ENCODE assay signal across 24 cellular contexts in genomic region chr11:37942081-37942480, GRCh38.
A peak's percentile ranks its signal among the peaks of the same experiment; 100 is the strongest.
DNase-seq lines count a peak whose midpoint lies in the region; ATAC-seq, FAIRE-seq and TF ChIP-seq lines count a peak whose summit lies in the region.
"Had no signal": no experiment of that assay in that cellular context is flagged by ENCODE, and none has a peak within 500 bp of the region (broad histone marks: within the 10 kb centered on the region; RNA-seq: fewer than 3 reads in every experiment).

No MANE protein-coding gene starts in this region.

- intact Hi-C loops in MCF 10A (cut with micrococcal nuclease) (no loop called here), breast epithelium (cut with DNase I; ENCODE audit: low total_unique reads) (no loop called here), pancreas (cut with DNase I) (loop anchor here in 1 of 3 donors (10.0 kb wide), 1 partner anchor 853 kb away; no protein-coding TSS in a partner anchor)

- no peak for TF ChIP-seq POLR2A in breast epithelium (IDR thresholded peaks at IDR 0.05)

- DNase-seq in MCF 10A (ENCODE audit: unreplicated experiment) (peak; percentile 8), breast epithelium (ENCODE audit: low spot score in 2 of 2) (no peak), astrocyte of the spinal cord (ENCODE audit: low read depth, low spot score) (peak; percentile 38), fibroblast of lung (ENCODE audit: low read depth in 2 of 2) (peak; percentile 8 to 30), NCI-H2171 treated with DMSO at 0.1 percent for 48 hours (lab: John Stamatoyannopoulos, UW) (no peak), NCI-H345 treated with DMSO at 0.1 percent for 48 hours (lab: John Stamatoyannopoulos, UW; ENCODE audit: unreplicated experiment) (no peak), pancreas (no peak)
- no peak for DNase-seq in activated CD4-positive, alpha-beta T cell treated with anti-CD3 and anti-CD28 coated beads for 4 hours
- DNase-seq: BE2C, DMS153, DND-41, GM23248, MV-4-11, NCI-H1105, NCI-H1436 treated with DMSO at 0.1 percent for 48 hours, NCI-H187 treated with DMSO at 0.1 percent for 48 hours, NCI-H446, NCI-H524 treated with DMSO at 0.1 percent for 48 hours, NCI-H774, SK-N-SH had no signal

- no peak for ATAC-seq in pancreas

- H3K36me3 ChIP-seq in breast epithelium (no peaks in the 10 kb centered on the region), fibroblast of lung (ENCODE audit: control insufficient read depth, insufficient read depth, low read length) (no peaks in the 10 kb centered on the region), pancreas (no peaks in the 10 kb centered on the region)
- H3K36me3 ChIP-seq: BE2C, HAP-1 had no signal

- no peaks in the 10 kb centered on the region for H3K4me1 Mint-ChIP-seq in MCF 10A (ENCODE audit: insufficient read depth, unreplicated experiment)

- H3K9me3 Mint-ChIP-seq in MCF 10A (ENCODE audit: unreplicated experiment) = no peaks in the 10 kb centered on the region

- no peak overlapping the region for H3K9ac ChIP-seq in fibroblast of lung (ENCODE audit: insufficient read depth, low read length)
- H3K9ac ChIP-seq: GM23248, SK-N-SH had no signal

- H3K4me3 Mint-ChIP-seq in MCF 10A (ENCODE audit: unreplicated experiment) = no peak overlapping the region

- peaks cover 0 to 6% of the 10 kb centered on the region in 2 donors for H3K9me3 ChIP-seq in breast epithelium
- H3K9me3 ChIP-seq in fibroblast of lung (ENCODE audit: control insufficient read depth, insufficient read depth, low read depth, low read length) = no peaks in the 10 kb centered on the region
- no peaks in the 10 kb centered on the region for H3K9me3 ChIP-seq in pancreas
- H3K9me3 ChIP-seq: BE2C, HAP-1 had no signal

- no TSS peak for BruUV-seq in MCF 10A (replicated peaks; lab: Mats Ljungman, UMichigan)

- H2AFZ ChIP-seq in fibroblast of lung (ENCODE audit: low read length) = no peak overlapping the region
- H2AFZ ChIP-seq: GM23248 had no signal

- POLR2A ChIA-PET in MCF 10A (lab: Yijun Ruan, JAX) = no interaction called here

- H3K27ac Mint-ChIP-seq in MCF 10A (ENCODE audit: low read depth, unreplicated experiment) = no peak overlapping the region

- H3K27me3 Mint-ChIP-seq in MCF 10A (ENCODE audit: insufficient read depth, unreplicated experiment) = no peaks in the 10 kb centered on the region

- TF ChIP-seq CTCF in MCF 10A (IDR thresholded peaks at IDR 0.05; ENCODE audit: unreplicated experiment) = no peak
- TF ChIP-seq CTCF in breast epithelium (IDR thresholded peaks at IDR 0.05) = no peak
- TF ChIP-seq CTCF in astrocyte of the spinal cord (IDR thresholded peaks at IDR 0.05; ENCODE audit: low read depth, low read length) = no peak
- no peak for TF ChIP-seq CTCF in fibroblast of lung (conservative IDR thresholded peaks at IDR 0.05 in 1 of 2, IDR thresholded peaks at IDR 0.05 in 1 of 2; ENCODE audit: low read depth in 1 of 2, low read length in 2 of 2)
- no peak for TF ChIP-seq CTCF in pancreas (IDR thresholded peaks at IDR 0.05)

- no peaks in the 10 kb centered on the region for H3K27me3 ChIP-seq in breast epithelium
- no peaks in the 10 kb centered on the region for H3K27me3 ChIP-seq in fibroblast of lung (ENCODE audit: control insufficient read depth, insufficient read depth, low read length)
- no peaks in the 10 kb centered on the region for H3K27me3 ChIP-seq in pancreas
- H3K27me3 ChIP-seq: BE2C had no signal

- H3K27ac ChIP-seq in breast epithelium = no peak overlapping the region
- no peak overlapping the region for H3K27ac ChIP-seq in fibroblast of lung (ENCODE audit: insufficient read depth, low read length)
- H3K27ac ChIP-seq in pancreas = no peak overlapping the region
- H3K27ac ChIP-seq: 22Rv1, GM23248, HL-60 had no signal

- no peaks in the 10 kb centered on the region for H3K36me3 Mint-ChIP-seq in MCF 10A (ENCODE audit: insufficient read depth, unreplicated experiment)

- H3K4me3 ChIP-seq in breast epithelium (no peak overlapping the region), astrocyte of the spinal cord (ENCODE audit: low read depth, low read length) (no peak overlapping the region), fibroblast of lung (replicated peaks in 1 of 4; ENCODE audit: control extremely low read depth in 1 of 4, insufficient read depth in 1 of 4, low read depth in 3 of 4, low read length in 4 of 4) (no peak overlapping the region), pancreas (no peak overlapping the region)
- H3K4me3 ChIP-seq: GM23248, HAP-1 had no signal

- no peak for FAIRE-seq in pancreas (lab: Jason Lieb, UNC)
- FAIRE-seq: GM18507 had no signal

- no peaks in the 10 kb centered on the region for H3K79me2 ChIP-seq in fibroblast of lung (ENCODE audit: control insufficient read depth, insufficient read depth, low read length)

- no peaks in the 10 kb centered on the region for H3K4me1 ChIP-seq in breast epithelium
- no peaks in the 10 kb centered on the region for H3K4me1 ChIP-seq in fibroblast of lung (ENCODE audit: control insufficient read depth, extremely low read depth, insufficient read depth, low read length)
- H3K4me1 ChIP-seq in pancreas = no peaks in the 10 kb centered on the region
- H3K4me1 ChIP-seq: BE2C, HAP-1 had no signal

- no peaks in the 10 kb centered on the region for H4K20me1 ChIP-seq in fibroblast of lung (ENCODE audit: control insufficient read depth, extremely low read depth, insufficient read depth, low read length)

- in situ Hi-C loops in astrocyte of the spinal cord (cut with HindIII; ENCODE audit: low sequenced_read_pairs) = no loop called here

- no peak overlapping the region for H3K4me2 ChIP-seq in fibroblast of lung (ENCODE audit: extremely low read depth, insufficient read depth, low read length)
- H3K4me2 ChIP-seq: SK-N-SH had no signal

- CTCF ChIA-PET in MCF 10A (lab: Yijun Ruan, JAX) = interaction anchor here (0.7 kb wide), 1 partner anchor 299 kb away, joined by 5 read pairs; no protein-coding TSS in a partner anchor

- 30% methylated on average over 2 of the region's 2 CpGs for WGBS in pancreas, 2 donors

Comparison
In these comparisons a context has a peak if more than half of its experiments do, and no peak if none do; other contexts are left out.
1. DNase-seq: peak in MCF 10A (single experiment), astrocyte of the spinal cord (single experiment) and fibroblast of lung (2 of 2); none in breast epithelium (0 of 2), NCI-H2171 treated with DMSO at 0.1 percent for 48 hours (single experiment), NCI-H345 treated with DMSO at 0.1 percent for 48 hours (single experiment), pancreas (0 of 6) and activated CD4-positive, alpha-beta T cell treated with anti-CD3 and anti-CD28 coated beads for 4 hours (0 of 2).